ENCODE assay signal across 16 cellular contexts in the genomic region with DNA sequence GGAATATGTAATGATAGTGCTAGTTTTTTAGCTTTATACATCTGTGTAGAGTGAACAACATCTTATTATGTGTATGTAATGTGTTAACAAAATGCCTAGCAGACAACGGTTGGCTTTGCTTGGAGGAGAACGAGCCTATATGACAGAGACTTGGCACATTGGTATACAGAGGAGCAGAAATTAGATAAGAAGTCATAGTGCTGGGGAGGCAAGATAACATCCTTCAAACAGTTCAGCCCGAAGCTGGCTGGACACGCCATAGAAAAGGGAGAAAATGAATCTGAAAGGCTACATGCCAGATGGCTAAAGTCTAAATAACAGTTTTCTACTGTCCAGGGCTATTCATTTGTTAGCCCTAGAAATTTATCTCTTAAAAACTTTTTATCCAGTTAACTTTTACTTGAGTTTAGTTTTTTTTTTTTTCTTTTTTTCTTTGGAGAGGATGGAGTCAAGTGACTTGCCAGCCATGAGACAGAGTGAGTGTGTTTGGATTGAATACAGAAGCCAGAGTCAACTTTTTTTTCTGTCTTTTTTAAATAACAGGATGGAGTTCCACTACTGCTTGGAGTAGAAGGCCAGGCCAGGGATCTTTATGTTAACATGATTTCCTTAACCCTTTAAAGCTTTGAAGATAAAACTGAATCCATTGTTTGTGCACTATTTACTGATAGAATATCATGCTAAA.
DNase-seq lines count a peak whose midpoint lies in the region; ATAC-seq and TF ChIP-seq lines count a peak whose summit lies in the region.
"Had no signal": no experiment of that assay in that cellular context is flagged by ENCODE, and none has a peak within 500 bp of the region (broad histone marks: within the 10 kb centered on the region; RNA-seq: fewer than 3 reads in every experiment).

No MANE protein-coding gene starts in this region.

- no peaks in the 10 kb centered on the region for H3K79me2 ChIP-seq in mammary epithelial cell (ENCODE audit: insufficient read depth, low read length)

- H3K4me1 Mint-ChIP-seq in CD14-positive monocyte = peaks cover 2% of the 10 kb centered on the region
- H3K4me1 Mint-ChIP-seq: CD4-positive, alpha-beta memory T cell had no signal

- TF ChIP-seq CTCF in mammary epithelial cell (conservative IDR thresholded peaks at IDR 0.05 in 1 of 2, IDR thresholded peaks at IDR 0.05 in 1 of 2; ENCODE audit: extremely low read depth in 1 of 2, insufficient read depth in 1 of 2, low read depth in 1 of 2, low read length in 2 of 2) = no peak
- TF ChIP-seq CTCF in left ventricle myocardium inferior (IDR thresholded peaks at IDR 0.05; ENCODE audit: borderline replicate concordance) = no peak
- no peak for TF ChIP-seq CTCF in omental fat pad (IDR thresholded peaks at IDR 0.05)
- TF ChIP-seq CTCF in uterus (IDR thresholded peaks at IDR 0.05) = no peak
- no peak for TF ChIP-seq CTCF in CD14-positive monocyte (IDR thresholded peaks at IDR 0.05)

- no peaks in the 10 kb centered on the region for H3K36me3 Mint-ChIP-seq in CD14-positive monocyte
- H3K36me3 Mint-ChIP-seq: CD4-positive, alpha-beta memory T cell had no signal

- H3K36me3 ChIP-seq in mammary epithelial cell (ENCODE audit: insufficient read depth, low read length) = no peaks in the 10 kb centered on the region
- H3K36me3 ChIP-seq in left ventricle myocardium inferior = no peaks in the 10 kb centered on the region
- no peaks in the 10 kb centered on the region for H3K36me3 ChIP-seq in uterus

- in situ Hi-C loops in mammary epithelial cell (cut with MboI; ENCODE audit: low sequenced_read_pairs in 2 of 2) = no loop called here

- 63% methylated on average over 4 of the region's 4 CpGs for WGBS in mammary epithelial cell (ENCODE audit: low coverage, missing lambda C conversion rate)

- no peak overlapping the region for H3K27ac Mint-ChIP-seq in CD14-positive monocyte
- H3K27ac Mint-ChIP-seq: CD4-positive, alpha-beta memory T cell had no signal

- H3K4me3 Mint-ChIP-seq in CD14-positive monocyte = no peak overlapping the region
- H3K4me3 Mint-ChIP-seq: CD4-positive, alpha-beta memory T cell had no signal

- no TSS peak for BruUV-seq in mammary epithelial cell (replicated peaks; lab: Mats Ljungman, UMichigan)

- peak; percentile 19 for ATAC-seq in omental fat pad (ENCODE audit: low FRiP score)
- ATAC-seq: left colon had no signal

- no peak for TF ChIP-seq POLR2A in uterus (IDR thresholded peaks at IDR 0.05)

- H3K4me3 ChIP-seq in mammary epithelial cell (replicated peaks in 1 of 3; ENCODE audit: insufficient read depth in 1 of 3, low read depth in 2 of 3, low read length in 3 of 3) (no peak overlapping the region), left ventricle myocardium inferior (no peak overlapping the region), uterus (no peak overlapping the region)

- no peaks in the 10 kb centered on the region for H3K27me3 ChIP-seq in mammary epithelial cell (ENCODE audit: insufficient read depth, low read length)
- no peaks in the 10 kb centered on the region for H3K27me3 ChIP-seq in left ventricle myocardium inferior (ENCODE audit: low read depth)
- H3K27me3 ChIP-seq in uterus = no peaks in the 10 kb centered on the region

- H3K27ac ChIP-seq in mammary epithelial cell (ENCODE audit: insufficient read depth, low read depth, low read length) (no peak overlapping the region), left ventricle myocardium inferior (replicated peaks) (peak overlapping the region; percentile 84), uterus (peak overlapping the region; percentile 63 to 74)
- H3K27ac ChIP-seq: VCaP had no signal

- CTCF ChIA-PET in mammary epithelial cell (lab: Charles Lee; ENCODE audit: low non-redundant PET) = no interaction called here

- dilution Hi-C loops in mammary epithelial cell (cut with HindIII; ENCODE audit: low sequenced_read_pairs) = no loop called here

- intact Hi-C loops in mammary epithelial cell (cut with micrococcal nuclease) = loop anchor here (5.0 kb wide), 2 partner anchors 40 to 45 kb away; no protein-coding TSS in a partner anchor
- intact Hi-C loops in left ventricle myocardium inferior (cut with micrococcal nuclease) = no loop called here
- intact Hi-C loops in uterus (cut with DNase I; ENCODE audit: low total_unique reads) = no loop called here
- intact Hi-C loops in CD14-positive monocyte (cut with micrococcal nuclease) = no loop called here

- peak overlapping the region; percentile 49 for H2AFZ ChIP-seq in mammary epithelial cell (ENCODE audit: low read depth, low read length)

- peaks cover 0 to 2% (median 0%) of the 10 kb centered on the region in 3 donors for H3K27me3 Mint-ChIP-seq in CD14-positive monocyte (ENCODE audit: low read depth in 3 of 3)
- H3K27me3 Mint-ChIP-seq: CD4-positive, alpha-beta memory T cell had no signal

- no peaks in the 10 kb centered on the region for H4K20me1 ChIP-seq in mammary epithelial cell (ENCODE audit: insufficient read depth, low read length)

- H3K9me3 Mint-ChIP-seq in CD14-positive monocyte = peaks cover 0 to 5% (median 0%) of the 10 kb centered on the region in 7 donors
- H3K9me3 Mint-ChIP-seq: CD4-positive, alpha-beta memory T cell had no signal

- H3K4me1 ChIP-seq in mammary epithelial cell (ENCODE audit: insufficient read depth, low read length) (peaks cover 56% of the 10 kb centered on the region), left ventricle myocardium inferior (peaks cover 78% of the 10 kb centered on the region), uterus (peaks cover 0 to 3% of the 10 kb centered on the region in 2 donors)

- H3K9ac ChIP-seq in mammary epithelial cell (ENCODE audit: insufficient read depth, low read length) = no peak overlapping the region

- DNase-seq in mammary epithelial cell (no peak), left ventricle myocardium inferior (no peak), omental fat pad (ENCODE audit: low spot score) (no peak), uterus (no peak), CD14-positive monocyte (ENCODE audit: low spot score) (no peak), NOMO-1 treated with dmso at 0.1 percent for 144 hours (lab: John Stamatoyannopoulos, UW; ENCODE audit: unreplicated experiment) (no peak)
- DNase-seq in effector CD4-positive, alpha-beta T cell = no peak
- DNase-seq: CD4-positive, alpha-beta memory T cell; KG1; left colon; NCI-H1930; NCI-H526 treated with DMSO at 0.1 percent for 48 hours; posterior cingulate gyrus; stimulated activated CD4-positive, alpha-beta T cell treated with anti-CD3 and anti-CD28 coated beads, Interleukin-4, amount 100 ng/mL, for 4 hours; stimulated activated naive CD4-positive, alpha-beta T cell had no signal

- H3K4me2 ChIP-seq in mammary epithelial cell (ENCODE audit: insufficient read depth, low read depth, low read length) = no peak overlapping the region

- H3K9me3 ChIP-seq in mammary epithelial cell (replicated peaks; ENCODE audit: insufficient read depth, low read length) (no peaks in the 10 kb centered on the region), left ventricle myocardium inferior (replicated peaks) (no peaks in the 10 kb centered on the region), uterus (no peaks in the 10 kb centered on the region)
